In the genomic region with DNA sequence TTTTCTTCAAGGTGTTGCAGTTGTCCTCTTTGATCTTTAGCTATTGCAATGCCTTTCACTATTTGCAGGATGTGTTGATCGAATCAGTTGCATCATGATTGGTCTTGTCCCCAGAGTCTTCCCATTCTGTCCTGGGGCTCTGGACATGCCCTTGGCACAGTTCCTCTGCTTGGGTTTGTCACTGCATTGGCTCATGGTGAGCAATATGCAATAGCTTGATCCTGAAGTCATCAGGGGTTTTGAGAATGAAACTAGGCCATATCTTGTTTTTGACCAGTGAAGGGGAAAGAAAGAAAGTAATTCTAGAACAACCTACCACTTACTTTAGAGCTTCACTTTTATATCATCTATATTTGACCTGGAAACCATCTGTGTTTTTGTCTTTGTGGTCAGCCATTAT, we compare ENCODE assay signal across 14 cellular contexts.
"Had no signal": no experiment of that assay in that cellular context is flagged by ENCODE, and none has a peak within 500 bp of the region (broad histone marks: within the 10 kb centered on the region; RNA-seq: fewer than 3 reads in every experiment).

No MANE protein-coding gene starts in this region.

- H3K4me1 Mint-ChIP-seq: activated CD4-positive, alpha-beta memory T cell treated with anti-CD3 and anti-CD28 coated beads, Interleukin-2, amount 10 ng/mL, durations not matched to agents 7 days and 5 days; memory B cell; natural killer cell had no signal

- DNase-seq: activated CD4-positive, alpha-beta memory T cell treated with anti-CD3 and anti-CD28 coated beads, Interleukin-2, amount 10 ng/mL, durations not matched to agents 7 days and 5 days; activated naive CD4-positive, alpha-beta T cell treated with Interleukin-2 at 50 U/mL for 16 hours; effector memory CD8-positive, alpha-beta T cell; left lung; natural killer cell; psoas muscle; stimulated activated CD4-positive, alpha-beta T cell treated with anti-CD3 and anti-CD28 coated beads, Interleukin-2, amount 100 ng/mL, for 24 hours; stimulated activated naive CD4-positive, alpha-beta T cell; SW 1271 had no signal

- ATAC-seq: effector memory CD8-positive, alpha-beta T cell; foreskin keratinocyte; left lung; natural killer cell; psoas muscle; sciatic nerve had no signal

- H3K36me3 ChIP-seq: left lung had no signal

- H3K4me3 Mint-ChIP-seq: activated CD4-positive, alpha-beta memory T cell treated with anti-CD3 and anti-CD28 coated beads, Interleukin-2, amount 10 ng/mL, durations not matched to agents 7 days and 5 days; activated T-helper 1 cell treated with anti-CD3 and anti-CD28 coated beads, Interleukin-12 subunit alpha, Interleukin-12 subunit beta, Interleukin-2, Interleukin-4 antibody, amounts not matched to agents 30 ng/mL and 10 ng/mL and 1 ng/mL, durations not matched to agents 14 hours and 24 hours and 36 hours; effector memory CD8-positive, alpha-beta T cell; memory B cell; natural killer cell; type B pancreatic cell had no signal

- H3K36me3 Mint-ChIP-seq: natural killer cell, type B pancreatic cell had no signal

- H3K27me3 Mint-ChIP-seq: activated CD4-positive, alpha-beta memory T cell treated with anti-CD3 and anti-CD28 coated beads, Interleukin-2, amount 10 ng/mL, durations not matched to agents 7 days and 5 days; effector memory CD8-positive, alpha-beta T cell; memory B cell; type B pancreatic cell had no signal

- H3K27ac Mint-ChIP-seq: activated CD4-positive, alpha-beta memory T cell treated with anti-CD3 and anti-CD28 coated beads, Interleukin-2, amount 10 ng/mL, durations not matched to agents 7 days and 5 days; activated T-helper 1 cell treated with anti-CD3 and anti-CD28 coated beads, Interleukin-12 subunit alpha, Interleukin-12 subunit beta, Interleukin-2, Interleukin-4 antibody, amounts not matched to agents 30 ng/mL and 10 ng/mL and 1 ng/mL, durations not matched to agents 14 hours and 24 hours and 36 hours; effector memory CD8-positive, alpha-beta T cell; memory B cell; natural killer cell; type B pancreatic cell had no signal

- H3K4me3 ChIP-seq: left lung, psoas muscle had no signal

- H3K9me3 Mint-ChIP-seq: activated T-helper 1 cell treated with anti-CD3 and anti-CD28 coated beads, Interleukin-12 subunit alpha, Interleukin-12 subunit beta, Interleukin-2, Interleukin-4 antibody, amounts not matched to agents 30 ng/mL and 10 ng/mL and 1 ng/mL, durations not matched to agents 14 hours and 24 hours and 36 hours; type B pancreatic cell had no signal

- H3K27me3 ChIP-seq: foreskin keratinocyte, left lung had no signal
